ENCODE assay signal across 8 cellular contexts in the genomic region with DNA sequence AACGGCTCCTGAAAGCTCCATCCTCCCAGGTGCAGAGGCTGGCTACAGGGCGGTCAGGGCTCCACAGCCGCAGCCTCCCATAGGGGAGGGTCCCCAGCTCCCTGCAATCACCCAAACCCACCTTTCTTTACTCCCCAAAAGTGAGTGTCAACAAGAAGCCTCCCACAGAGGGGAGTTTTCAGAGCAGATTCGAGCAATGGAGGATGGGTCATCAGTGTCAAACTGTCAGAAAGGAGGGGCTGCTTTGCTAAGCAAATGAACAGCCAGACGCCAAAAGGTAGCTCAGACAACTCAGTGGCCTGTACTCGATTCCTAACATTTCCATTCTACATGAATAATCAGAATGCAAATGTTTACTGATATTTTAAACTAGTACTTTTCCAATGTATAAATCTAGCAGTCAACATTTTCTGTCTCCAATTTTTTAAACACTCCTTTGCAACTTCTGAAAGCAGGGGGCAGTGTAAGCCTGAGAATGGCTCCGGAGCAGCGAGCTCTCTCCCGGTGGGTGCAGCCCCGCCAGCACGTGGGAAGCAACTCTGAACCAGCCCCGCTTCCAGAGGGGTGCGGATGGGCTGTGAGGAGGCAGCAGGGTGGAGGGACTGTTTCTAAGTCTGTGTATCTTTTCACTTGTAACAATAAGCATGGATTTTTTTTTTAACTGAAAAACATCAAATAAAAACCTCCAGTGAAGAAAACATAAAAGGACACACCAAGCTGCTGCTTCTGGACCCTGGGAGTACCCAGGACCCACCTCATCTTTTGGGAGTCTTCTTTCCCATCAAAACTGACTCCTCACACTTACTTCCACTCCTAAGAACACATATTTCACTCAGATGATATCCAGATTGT. TPM values are rescaled to one million over a fixed set of nuclear protein-coding genes. Genes with fewer than 3 reads are reported as not detected.
A peak's percentile ranks its signal among the peaks of the same experiment; 100 is the strongest.
DNase-seq lines count a peak whose midpoint lies in the region; ATAC-seq and TF ChIP-seq lines count a peak whose summit lies in the region.

No MANE protein-coding gene starts in this region.

- peaks cover 65% of the 10 kb centered on the region for H3K36me3 Mint-ChIP-seq in CD8-positive, alpha-beta T cell

- no peak overlapping the region for H3K4me3 ChIP-seq in CD8-positive, alpha-beta T cell (ENCODE audit: low read depth, low read length)

- no peaks in the 10 kb centered on the region for H3K27me3 Mint-ChIP-seq in CD8-positive, alpha-beta T cell (ENCODE audit: low read depth)

- no peaks in the 10 kb centered on the region for H3K9me3 Mint-ChIP-seq in CD8-positive, alpha-beta T cell

- DNase-seq in CD8-positive, alpha-beta T cell: peak; percentile 35 to 76 (median 66)
- DNase-seq in HK-2 (ENCODE audit: unreplicated experiment) (peak; percentile 41), SK-MEL-5 (ENCODE audit: low read depth, low spot score) (peak; percentile 77), glomerular endothelial cell (ENCODE audit: extremely low read depth, low read depth, low spot score) (peak; percentile 5), posterior cingulate gyrus (peak in 9 of 10 donors; percentile 23 to 93 (median 67)), NCI-H774 (lab: John Stamatoyannopoulos, UW) (no peak)
- peak; percentile 65 for DNase-seq in activated naive CD4-positive, alpha-beta T cell treated with anti-CD3 and anti-CD28 coated beads, Interleukin-2, amount 50 U/mL, for 16 hours

- H3K9me3 ChIP-seq in CD8-positive, alpha-beta T cell (ENCODE audit: low read length): no peaks in the 10 kb centered on the region

- H3K4me3 Mint-ChIP-seq in CD8-positive, alpha-beta T cell: no peak overlapping the region

- H3K27me3 ChIP-seq in CD8-positive, alpha-beta T cell (ENCODE audit: insufficient read depth, low read length): no peaks in the 10 kb centered on the region

- H3K4me1 ChIP-seq in CD8-positive, alpha-beta T cell (ENCODE audit: insufficient read depth, low read length): no peaks in the 10 kb centered on the region

- TF ChIP-seq CTCF in CD8-positive, alpha-beta T cell (IDR thresholded peaks at IDR 0.05): peak; percentile 89

- H3K4me1 Mint-ChIP-seq in CD8-positive, alpha-beta T cell (ENCODE audit: low read depth): peaks cover 9% of the 10 kb centered on the region

- intact Hi-C loops in CD8-positive, alpha-beta T cell (cut with DNase I, micrococcal nuclease): loop anchor here (1.0 to 10.0 kb wide), 5 partner anchors 52 to 372 kb away; no protein-coding TSS in a partner anchor
- intact Hi-C loops in posterior cingulate gyrus (cut with DNase I): loop anchor here (1.0 to 5.0 kb wide), 3 partner anchors 112 to 147 kb away; a partner anchor contains a TSS

- no peak overlapping the region for H3K27ac Mint-ChIP-seq in CD8-positive, alpha-beta T cell

- H3K27ac ChIP-seq in CD8-positive, alpha-beta T cell (ENCODE audit: low read depth, low read length): no peak overlapping the region

- peaks cover 20% of the 10 kb centered on the region for H3K36me3 ChIP-seq in CD8-positive, alpha-beta T cell (ENCODE audit: insufficient read depth, low read length)

- peak; percentile 86 for ATAC-seq in CD8-positive, alpha-beta T cell
- no peak for ATAC-seq in GM21390 (IDR thresholded peaks at IDR 0.05; ENCODE audit: unreplicated experiment)

- in situ Hi-C loops in SK-MEL-5 (cut with HindIII; ENCODE audit: low pct_unique_long_range_greater_than_20kb, low sequenced_read_pairs): no loop called here

- CTCF ChIA-PET in CD8-positive, alpha-beta T cell (lab: Charles Lee): interaction anchor here (0.7 to 4.7 kb wide), 28 partner anchors 9 to 372 kb away, joined by 3 to 82 read pairs (median 4); a partner anchor contains a TSS

- POLR2A ChIA-PET in CD8-positive, alpha-beta T cell (lab: Charles Lee): interaction anchor here (0.8 to 1.5 kb wide), 3 partner anchors 56 to 129 kb away, joined by 3 to 5 read pairs (median 3); no protein-coding TSS in a partner anchor

RNA-seq across cellular contexts. Expression of a gene that starts 54.9 kb away (rescaled TPM):
- 10 to 100 TPM in 1 of 2 experiments, 1 to 10 TPM in 1; 9.8 to 14.1 TPM for total RNA-seq in CD8-positive, alpha-beta T cell
- 3.4 and 3.6 TPM in 2 replicates for total RNA-seq in SK-MEL-5 (2014; rRNA removed; shearing (Covaris generic))
- 24.9 and 32.7 TPM in 2 replicates for polyA plus RNA-seq in SK-MEL-5 (2015; cell fraction: cytosol; rRNA removed)
- 15.8 and 17.0 TPM in 2 replicates for polyA plus RNA-seq in SK-MEL-5 (2015; cell fraction: nucleus; rRNA removed)
- total RNA-seq in glomerular endothelial cell: 13.3 and 21.2 TPM in 2 replicates
